Comparison of ENCODE assay signal across 28 cellular contexts in genomic region chr1:183992424-183992823, GRCh38.
"Had no signal": no experiment of that assay in that cellular context is flagged by ENCODE, and none has a peak within 500 bp of the region (broad histone marks: within the 10 kb centered on the region; RNA-seq: fewer than 3 reads in every experiment).

No MANE protein-coding gene starts in this region.

- H3K9me3 Mint-ChIP-seq: natural killer cell; stimulated activated effector memory CD8-positive, alpha-beta T cell treated with anti-CD3 and anti-CD28 coated beads, Interleukin-12 subunit alpha, Interleukin-12 subunit beta, amount 100 ng/mL, for 72 hours; type B pancreatic cell had no signal

- H3K36me3 ChIP-seq: gastroesophageal sphincter, heart left ventricle, lower lobe of right lung, neural progenitor cell, stomach, tibial artery had no signal

- H3K27ac Mint-ChIP-seq: endodermal cell; natural killer cell; neural progenitor cell; progenitor cell of endocrine pancreas; stimulated activated effector memory CD8-positive, alpha-beta T cell treated with anti-CD3 and anti-CD28 coated beads, Interleukin-12 subunit alpha, Interleukin-12 subunit beta, amount 100 ng/mL, for 72 hours; type B pancreatic cell had no signal

- H3K36me3 Mint-ChIP-seq: natural killer cell; stimulated activated effector memory CD8-positive, alpha-beta T cell treated with anti-CD3 and anti-CD28 coated beads, Interleukin-12 subunit alpha, Interleukin-12 subunit beta, amount 100 ng/mL, for 72 hours; type B pancreatic cell had no signal

- H3K27ac ChIP-seq: epithelial cell of prostate, gastroesophageal sphincter, lower lobe of right lung, neural progenitor cell, parathyroid adenoma, testis, tibial artery had no signal

- H3K27me3 ChIP-seq: gastroesophageal sphincter, heart left ventricle, neural progenitor cell, stomach, testis, tibial artery had no signal

- H3K4me1 ChIP-seq: gastroesophageal sphincter, parathyroid adenoma, tibial artery had no signal

- H3K4me3 ChIP-seq: gastroesophageal sphincter, heart left ventricle, lower lobe of right lung, neural progenitor cell, stomach, testis, tibial artery had no signal

- DNase-seq: cerebellar nuclear complex; cortex of kidney; effector CD4-positive, alpha-beta T cell; endodermal cell; foreskin fibroblast; heart left ventricle; hippocampal formation; islet precursor cell; kidney glomerular epithelial cell; left colon; left ventricle myocardium superior; lower lobe of right lung; natural killer cell; stimulated activated CD4-positive, alpha-beta T cell treated with anti-CD3 and anti-CD28 coated beads, Interleukin-2, amount 100 ng/mL, for 24 hours; stimulated activated CD4-positive, alpha-beta T cell treated with anti-CD3 and anti-CD28 coated beads, Interleukin-4, amount 100 ng/mL, for 24 hours; stimulated activated naive CD4-positive, alpha-beta T cell treated with Interleukin-2 at 50 U/mL for 16 hours; stomach; testis; tibial artery had no signal

- H3K27me3 Mint-ChIP-seq: progenitor cell of endocrine pancreas, type B pancreatic cell had no signal

- H3K9me3 ChIP-seq: gastroesophageal sphincter, heart left ventricle, lower lobe of right lung, stomach, testis, tibial artery had no signal

- ATAC-seq: esophagus mucosa; gastroesophageal sphincter; left colon; lower lobe of right lung; natural killer cell; sciatic nerve; stimulated activated effector memory CD8-positive, alpha-beta T cell treated with anti-CD3 and anti-CD28 coated beads, Interleukin-12 subunit alpha, Interleukin-12 subunit beta, amount 100 ng/mL, for 72 hours had no signal

- H3K4me3 Mint-ChIP-seq: endodermal cell; natural killer cell; neural progenitor cell; stimulated activated effector memory CD8-positive, alpha-beta T cell treated with anti-CD3 and anti-CD28 coated beads, Interleukin-12 subunit alpha, Interleukin-12 subunit beta, amount 100 ng/mL, for 72 hours; type B pancreatic cell had no signal
